Comparison of ENCODE assay signal across 11 cellular contexts in the genomic region with DNA sequence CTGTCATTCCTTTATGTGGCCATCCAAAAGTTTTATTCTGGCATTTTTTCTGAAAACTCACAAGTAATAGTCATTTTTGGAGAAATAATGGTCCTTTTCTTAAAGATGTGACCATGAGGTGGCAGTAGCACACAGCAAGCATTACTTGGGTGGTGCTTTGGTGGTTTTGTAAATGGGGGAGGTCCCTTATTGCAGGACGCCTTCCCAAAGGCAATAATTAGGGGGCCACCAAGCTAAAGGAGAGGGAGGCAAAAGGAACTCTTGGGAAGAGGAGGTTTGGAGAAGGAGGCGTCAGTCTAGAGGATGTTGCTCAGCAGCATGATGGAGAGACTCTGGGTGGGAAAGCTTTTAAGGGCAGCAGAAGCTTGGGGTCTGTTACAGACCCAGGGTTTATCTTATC.
A peak's percentile ranks its signal among the peaks of the same experiment; 100 is the strongest.
DNase-seq lines count a peak whose midpoint lies in the region; ATAC-seq and TF ChIP-seq lines count a peak whose summit lies in the region.
"Had no signal": no experiment of that assay in that cellular context is flagged by ENCODE, and none has a peak within 500 bp of the region (broad histone marks: within the 10 kb centered on the region; RNA-seq: fewer than 3 reads in every experiment).

No MANE protein-coding gene starts in this region.

- no peaks in the 10 kb centered on the region for H3K9me3 Mint-ChIP-seq in brain
- H3K9me3 Mint-ChIP-seq in nephron progenitor cell: no peaks in the 10 kb centered on the region
- no peaks in the 10 kb centered on the region for H3K9me3 Mint-ChIP-seq in activated T-helper 1 cell treated with anti-CD3 and anti-CD28 coated beads, Interleukin-12 subunit alpha, Interleukin-12 subunit beta, Interleukin-2, Interleukin-4 antibody, amounts not matched to agents 30 ng/mL and 10 ng/mL and 1 ng/mL, durations not matched to agents 14 hours and 24 hours and 36 hours
- H3K9me3 Mint-ChIP-seq: stimulated activated memory B cell treated with anti-CD40 and anti-IgM and Interleukin-4, amounts not matched to agents 10 μg/mL and 1 μg/mL and 100 μg/mL, for 72 hours had no signal

- no peak overlapping the region for H3K4me3 ChIP-seq in GM12865 (ENCODE audit: low read depth, low read length)
- H3K4me3 ChIP-seq: prostate gland had no signal

- H3K4me1 Mint-ChIP-seq in brain: peaks cover 4% of the 10 kb centered on the region
- peaks cover 5% of the 10 kb centered on the region for H3K4me1 Mint-ChIP-seq in nephron progenitor cell
- no peaks in the 10 kb centered on the region for H3K4me1 Mint-ChIP-seq in activated T-helper 1 cell treated with anti-CD3 and anti-CD28 coated beads, Interleukin-12 subunit alpha, Interleukin-12 subunit beta, Interleukin-2, Interleukin-4 antibody, amounts not matched to agents 30 ng/mL and 10 ng/mL and 1 ng/mL, durations not matched to agents 14 hours and 24 hours and 36 hours (ENCODE audit: low read depth)
- H3K4me1 Mint-ChIP-seq: stimulated activated memory B cell treated with anti-CD40 and anti-IgM and Interleukin-4, amounts not matched to agents 10 μg/mL and 1 μg/mL and 100 μg/mL, for 72 hours had no signal

- peak; percentile 3 for DNase-seq in GM12865 (ENCODE audit: low read depth)
- peak; percentile 6 for DNase-seq in LHCN-M2 (ENCODE audit: low read depth)
- DNase-seq in nephron progenitor cell: no peak
- DNase-seq in activated T-helper 1 cell treated with anti-CD3 and anti-CD28 coated beads, Interleukin-12 subunit alpha, Interleukin-12 subunit beta, Interleukin-2, Interleukin-4 antibody, amounts not matched to agents 30 ng/mL and 10 ng/mL and 1 ng/mL, durations not matched to agents 14 hours and 24 hours and 36 hours (ENCODE audit: low spot score): no peak
- DNase-seq: activated T-cell treated with anti-CD3 and anti-CD28 coated beads, Interleukin-2, amount 50 U/mL, for 72 hours had no signal

- H3K4me3 Mint-ChIP-seq in brain: no peak overlapping the region
- no peak overlapping the region for H3K4me3 Mint-ChIP-seq in nephron progenitor cell
- H3K4me3 Mint-ChIP-seq in activated T-helper 1 cell treated with anti-CD3 and anti-CD28 coated beads, Interleukin-12 subunit alpha, Interleukin-12 subunit beta, Interleukin-2, Interleukin-4 antibody, amounts not matched to agents 30 ng/mL and 10 ng/mL and 1 ng/mL, durations not matched to agents 14 hours and 24 hours and 36 hours: no peak overlapping the region
- H3K4me3 Mint-ChIP-seq: activated T-cell treated with anti-CD3 and anti-CD28 coated beads, Interleukin-2, amount 50 U/mL, for 72 hours; stimulated activated memory B cell treated with anti-CD40 and anti-IgM and Interleukin-4, amounts not matched to agents 10 μg/mL and 1 μg/mL and 100 μg/mL, for 72 hours had no signal

- intact Hi-C loops in activated T-helper 1 cell treated with anti-CD3 and anti-CD28 coated beads, Interleukin-12 subunit alpha, Interleukin-12 subunit beta, Interleukin-2, Interleukin-4 antibody, amounts not matched to agents 30 ng/mL and 10 ng/mL and 1 ng/mL, durations not matched to agents 14 hours and 24 hours and 36 hours (cut with micrococcal nuclease): no loop called here

- TF ChIP-seq CTCF in GM12865 (IDR thresholded peaks at IDR 0.05; ENCODE audit: insufficient read depth, low read depth, low read length, missing control alignments) (peak; percentile 20), brain (conservative IDR thresholded peaks at IDR 0.05) (peak; percentile 52 to 71), nephron progenitor cell (IDR thresholded peaks at IDR 0.05) (peak; percentile 43)

- H3K27me3 Mint-ChIP-seq in brain (no peaks in the 10 kb centered on the region), nephron progenitor cell (ENCODE audit: low read depth, poor library complexity) (no peaks in the 10 kb centered on the region)
- peaks cover 2% of the 10 kb centered on the region for H3K27me3 Mint-ChIP-seq in activated T-helper 1 cell treated with anti-CD3 and anti-CD28 coated beads, Interleukin-12 subunit alpha, Interleukin-12 subunit beta, Interleukin-2, Interleukin-4 antibody, amounts not matched to agents 30 ng/mL and 10 ng/mL and 1 ng/mL, durations not matched to agents 14 hours and 24 hours and 36 hours (ENCODE audit: insufficient read depth)
- H3K27me3 Mint-ChIP-seq: stimulated activated memory B cell treated with anti-CD40 and anti-IgM and Interleukin-4, amounts not matched to agents 10 μg/mL and 1 μg/mL and 100 μg/mL, for 72 hours had no signal

- H3K27ac Mint-ChIP-seq in brain: peak overlapping the region in 1 of 5 experiments; percentile 1
- no peak overlapping the region for H3K27ac Mint-ChIP-seq in nephron progenitor cell
- H3K27ac Mint-ChIP-seq in activated T-helper 1 cell treated with anti-CD3 and anti-CD28 coated beads, Interleukin-12 subunit alpha, Interleukin-12 subunit beta, Interleukin-2, Interleukin-4 antibody, amounts not matched to agents 30 ng/mL and 10 ng/mL and 1 ng/mL, durations not matched to agents 14 hours and 24 hours and 36 hours: no peak overlapping the region
- H3K27ac Mint-ChIP-seq: activated T-cell treated with anti-CD3 and anti-CD28 coated beads, Interleukin-2, amount 50 U/mL, for 72 hours; stimulated activated memory B cell treated with anti-CD40 and anti-IgM and Interleukin-4, amounts not matched to agents 10 μg/mL and 1 μg/mL and 100 μg/mL, for 72 hours had no signal

- no peak for ATAC-seq in HG03139 (IDR thresholded peaks at IDR 0.05; ENCODE audit: unreplicated experiment)
- no peak for ATAC-seq in HG03460 (IDR thresholded peaks at IDR 0.05; ENCODE audit: unreplicated experiment)
- ATAC-seq: activated T-cell treated with anti-CD3 and anti-CD28 coated beads, Interleukin-2, amount 50 U/mL, for 72 hours; Right ventricle myocardium inferior; stimulated activated memory B cell treated with anti-CD40 and anti-IgM and Interleukin-4, amounts not matched to agents 10 μg/mL and 1 μg/mL and 100 μg/mL, for 72 hours had no signal

- H3K36me3 Mint-ChIP-seq in brain (peaks cover 4% of the 10 kb centered on the region), nephron progenitor cell (ENCODE audit: low read depth) (no peaks in the 10 kb centered on the region)
- H3K36me3 Mint-ChIP-seq in activated T-helper 1 cell treated with anti-CD3 and anti-CD28 coated beads, Interleukin-12 subunit alpha, Interleukin-12 subunit beta, Interleukin-2, Interleukin-4 antibody, amounts not matched to agents 30 ng/mL and 10 ng/mL and 1 ng/mL, durations not matched to agents 14 hours and 24 hours and 36 hours (ENCODE audit: low read depth): no peaks in the 10 kb centered on the region
- H3K36me3 Mint-ChIP-seq: stimulated activated memory B cell treated with anti-CD40 and anti-IgM and Interleukin-4, amounts not matched to agents 10 μg/mL and 1 μg/mL and 100 μg/mL, for 72 hours had no signal

Comparison
In these comparisons a context has a peak if more than half of its experiments do, and no peak if none do; other contexts are left out.
1. DNase-seq: peak in GM12865 (single experiment) and LHCN-M2 (single experiment); none in nephron progenitor cell (single experiment) and activated T-helper 1 cell treated with anti-CD3 and anti-CD28 coated beads, Interleukin-12 subunit alpha, Interleukin-12 subunit beta, Interleukin-2, Interleukin-4 antibody, amounts not matched to agents 30 ng/mL and 10 ng/mL and 1 ng/mL, durations not matched to agents 14 hours and 24 hours and 36 hours (single experiment).
2. Peak in every context shown above with its lines, with median percentiles within 50 percentile points of each other: CTCF ChIP-seq.